8 cellular contexts compared by ENCODE assay signal in the genomic region with DNA sequence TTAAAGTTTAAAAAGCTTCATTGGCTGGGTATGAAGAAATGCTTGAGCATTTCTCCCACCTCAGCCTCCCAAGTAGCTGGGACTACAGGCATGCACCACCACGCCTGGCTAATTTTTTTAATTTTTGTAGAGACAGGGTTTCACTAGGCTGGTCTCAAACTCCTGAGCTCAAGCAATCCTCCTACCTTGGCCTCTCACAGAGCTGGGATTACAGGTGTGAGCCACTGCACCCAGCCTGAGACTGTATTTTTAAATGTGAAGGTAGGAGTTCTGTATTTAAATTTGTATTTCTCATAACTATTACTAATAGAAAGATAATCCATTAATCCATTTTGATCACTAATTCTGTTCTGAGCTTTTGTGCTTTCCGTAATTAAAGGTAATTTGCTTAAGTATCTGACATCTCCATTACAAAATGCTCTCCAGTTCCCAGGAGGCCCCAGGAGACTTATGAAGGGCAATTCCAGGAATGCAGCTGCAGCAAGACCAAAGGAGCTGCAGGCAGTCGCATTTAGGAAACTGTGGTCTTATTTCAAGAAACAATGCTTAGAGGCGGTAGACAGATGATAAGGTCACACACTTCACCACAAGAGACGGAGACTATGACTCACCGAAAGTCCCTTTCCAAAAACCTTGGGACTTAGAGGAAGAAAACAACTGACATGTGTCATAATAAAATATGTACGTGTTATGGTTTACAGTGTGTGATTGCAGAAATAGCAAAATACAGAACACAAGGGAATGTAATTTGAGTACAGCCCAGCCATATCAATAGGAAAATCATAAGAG. TPM values are rescaled to one million over a fixed set of nuclear protein-coding genes. Genes with fewer than 3 reads are reported as not detected.
A peak's percentile ranks its signal among the peaks of the same experiment; 100 is the strongest.
DNase-seq lines count a peak whose midpoint lies in the region; ATAC-seq, FAIRE-seq and TF ChIP-seq lines count a peak whose summit lies in the region.

No MANE protein-coding gene starts in this region.

- ATAC-seq in GM21576 (IDR thresholded peaks at IDR 0.05; ENCODE audit: unreplicated experiment), result peak; percentile 91
- peak; percentile 71 for ATAC-seq in mucosa of descending colon

- in situ Hi-C loops in transverse colon (cut with MboI; ENCODE audit: low pct_ligation_motif_present in 1 of 4, low pct_unique_long_range_greater_than_20kb in 1 of 4, low sequenced_read_pairs in 3 of 4), result loop anchor here in 1 of 4 donors (10.0 to 25.0 kb wide), 2 partner anchors 145 to 448 kb away; no protein-coding TSS in a partner anchor

- no peak for TF ChIP-seq POLR2A in transverse colon (IDR thresholded peaks at IDR 0.05)

- FAIRE-seq in HTR-8/SVneo (lab: Jason Lieb, UNC), result peak; percentile 31

- intact Hi-C loops in mucosa of descending colon (cut with DNase I, micrococcal nuclease) (loop anchor here in 1 of 2 donors (10.0 kb wide), 1 partner anchor 155 kb away; no protein-coding TSS in a partner anchor), transverse colon (cut with DNase I; ENCODE audit: low total_unique reads) (no loop called here)

- H3K9me3 ChIP-seq in mucosa of descending colon (no peaks in the 10 kb centered on the region), transverse colon (no peaks in the 10 kb centered on the region)

- peak overlapping the region in 1 of 4 donors; percentile 1 for H3K27ac ChIP-seq in transverse colon

- DNase-seq in EL (peak; percentile 88), HTR-8/SVneo (ENCODE audit: insufficient read length, low spot score) (peak; percentile 65), T-helper 9 cell (peak; percentile 32), mucosa of descending colon (peak in 1 of 3 donors; percentile 40), transverse colon (no peak), NCI-H2081 treated with DMSO at 0.1 percent for 48 hours (lab: John Stamatoyannopoulos, UW) (no peak)
- peak; percentile 80 for DNase-seq in central memory CD4-positive, alpha-beta T cell

- H3K4me1 ChIP-seq in mucosa of descending colon (ENCODE audit: low read depth), result no peaks in the 10 kb centered on the region
- no peaks in the 10 kb centered on the region for H3K4me1 ChIP-seq in transverse colon

- no peaks in the 10 kb centered on the region for H3K27me3 ChIP-seq in transverse colon

- TF ChIP-seq CTCF in mucosa of descending colon (IDR thresholded peaks at IDR 0.05) (no peak), transverse colon (IDR thresholded peaks at IDR 0.05) (no peak)

- no peak for TF ChIP-seq EP300 in transverse colon (IDR thresholded peaks at IDR 0.05; ENCODE audit: low read depth)

- H3K36me3 ChIP-seq in mucosa of descending colon (ENCODE audit: low read depth) (no peaks in the 10 kb centered on the region), transverse colon (no peaks in the 10 kb centered on the region)

- 50 to 59% methylated on average over 5 to 7 of the region's 7 CpGs for WGBS in transverse colon (ENCODE audit: low coverage in 1 of 2), 2 donors

- no peak overlapping the region for H3K4me3 ChIP-seq in mucosa of descending colon
- H3K4me3 ChIP-seq in transverse colon, result no peak overlapping the region

RNA-seq across cellular contexts. Expression of gene YAE1, which starts 23.3 kb away (rescaled TPM):
- total RNA-seq in mucosa of descending colon (10 to 100 TPM; 19.8 to 24.2 (median 23.3) TPM), transverse colon (10 to 100 TPM in 3 of 4 donors, 1 to 10 TPM in 1; 1.4 to 22.9 (median 13.3) TPM)

RNA-seq across cellular contexts. Expression of gene RALA, which starts 33.9 kb away (rescaled TPM):
- total RNA-seq in mucosa of descending colon (10 to 100 TPM; 35.6 to 52.5 (median 50.3) TPM), transverse colon (10 to 100 TPM in 2 of 4 donors, 1 to 10 TPM in 2; 5.4 to 29.8 (median 17.9) TPM)

Comparison
In these comparisons a context has a peak if more than half of its experiments do, and no peak if none do; other contexts are left out.
1. DNase-seq: peak in EL (single experiment), HTR-8/SVneo (single experiment), T-helper 9 cell (single experiment) and central memory CD4-positive, alpha-beta T cell (single experiment); none in transverse colon (single experiment) and NCI-H2081 treated with DMSO at 0.1 percent for 48 hours (single experiment).